In genomic region chr14:69619007-69619406, GRCh38 we compare ENCODE assay signal across 1 cellular context.
A peak's percentile ranks its signal among the peaks of the same experiment; 100 is the strongest.
TF ChIP-seq lines count a peak whose summit lies in the region.

No MANE protein-coding gene starts in this region.

TF ChIP-seq in GM12878, 131 proteins besides CTCF, POLR2A, EP300 and RAD21:
- TF ChIP-seq EED (IDR thresholded peaks at IDR 0.05; ENCODE audit: low read depth) (no peak), IKZF2 (IDR thresholded peaks at IDR 0.05) (0 out of 4 replicates have a peak, but pooled peaks of 1 of the 2 experiments have one; percentile 12), FOXM1 (IDR thresholded peaks at IDR 0.05; ENCODE audit: low read depth, low read length) (0 out of 2 replicates have a peak, but pooled peaks have one; percentile 19), STAT1 (conservative IDR thresholded peaks at IDR 0.05) (no peak), PML (IDR thresholded peaks at IDR 0.05; ENCODE audit: low read length) (no peak)
